1 cellular context compared by ENCODE assay signal in the genomic region with DNA sequence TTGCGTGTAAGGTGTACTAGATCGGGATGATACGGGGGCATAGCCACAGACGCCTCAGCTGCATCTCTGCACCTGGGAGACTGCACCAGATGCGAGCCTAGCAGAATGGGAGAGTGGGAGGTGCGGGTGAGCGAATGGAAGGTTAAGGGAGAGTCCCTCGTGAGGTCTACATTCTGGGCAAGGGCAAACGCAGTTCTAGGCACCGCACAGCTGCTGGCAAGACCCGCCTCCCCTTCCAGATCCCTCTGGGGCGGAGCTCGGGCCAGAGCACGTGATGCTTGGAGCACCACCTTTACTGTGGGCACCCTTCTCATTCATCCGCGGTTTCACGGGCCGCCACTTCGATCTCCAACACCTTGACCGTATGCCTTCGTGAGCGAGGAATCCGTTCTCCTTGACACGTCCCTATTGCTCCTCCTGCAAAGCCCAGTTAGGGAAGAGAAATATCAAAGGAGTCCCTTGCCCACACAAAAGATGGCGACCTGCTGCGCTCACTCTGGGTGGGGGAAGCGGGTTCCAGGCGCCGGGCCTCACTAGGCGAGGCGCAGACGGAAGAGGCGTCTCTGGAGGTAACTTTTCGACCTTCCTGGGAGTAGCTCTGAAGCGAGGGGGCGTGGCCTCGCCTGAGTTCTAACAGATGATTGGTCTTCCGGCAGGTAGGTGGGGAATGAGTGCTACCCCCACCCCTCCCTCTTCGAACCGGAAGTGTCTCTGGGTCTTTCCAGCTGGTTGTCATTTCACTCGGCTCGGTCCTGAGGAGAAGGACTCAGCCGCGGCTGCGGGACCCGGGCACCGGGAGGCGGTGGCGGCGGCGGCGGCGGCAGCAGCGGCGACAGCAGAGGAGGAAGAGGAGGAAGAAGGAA.
TF ChIP-seq lines count a peak whose summit lies in the region.

A gene (plus strand): TSS at position 740 of the 863 bp plus-strand sequence. CDS start 1,385 bp downstream, outside the sequence.

TF ChIP-seq in HEK293, 187 proteins besides CTCF, POLR2A, EP300 and RAD21 (continued from another document and continues in another):
- TF ChIP-seq, protein P1, sequence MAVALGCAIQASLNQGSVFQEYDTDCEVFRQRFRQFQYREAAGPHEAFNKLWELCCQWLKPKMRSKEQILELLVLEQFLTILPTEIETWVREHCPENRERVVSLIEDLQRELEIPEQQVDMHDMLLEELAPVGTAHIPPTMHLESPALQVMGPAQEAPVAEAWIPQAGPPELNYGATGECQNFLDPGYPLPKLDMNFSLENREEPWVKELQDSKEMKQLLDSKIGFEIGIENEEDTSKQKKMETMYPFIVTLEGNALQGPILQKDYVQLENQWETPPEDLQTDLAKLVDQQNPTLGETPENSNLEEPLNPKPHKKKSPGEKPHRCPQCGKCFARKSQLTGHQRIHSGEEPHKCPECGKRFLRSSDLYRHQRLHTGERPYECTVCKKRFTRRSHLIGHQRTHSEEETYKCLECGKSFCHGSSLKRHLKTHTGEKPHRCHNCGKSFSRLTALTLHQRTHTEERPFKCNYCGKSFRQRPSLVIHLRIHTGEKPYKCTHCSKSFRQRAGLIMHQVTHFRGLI (tag by site-specific recombination; IDR thresholded peaks at IDR 0.05), result no peak
- TF ChIP-seq ZNF830 (tag by site-specific recombination; IDR thresholded peaks at IDR 0.05; ENCODE audit: low read depth) (no peak), ZNF843 (tag by site-specific recombination; IDR thresholded peaks at IDR 0.05) (no peak), ZNF266 (tag by site-specific recombination; IDR thresholded peaks at IDR 0.05; ENCODE audit: low read depth) (no peak), SP2 (tag by site-specific recombination; IDR thresholded peaks at IDR 0.05) (peak; percentile 97), KLF16 (tag by site-specific recombination; IDR thresholded peaks at IDR 0.05) (no peak), ZNF48 (tag by site-specific recombination; IDR thresholded peaks at IDR 0.05) (no peak), ZNF146 (tag by site-specific recombination; IDR thresholded peaks at IDR 0.05) (no peak), ZSCAN23 (tag by site-specific recombination; IDR thresholded peaks at IDR 0.05) (no peak), ZNF677 (tag by site-specific recombination; IDR thresholded peaks at IDR 0.05) (no peak), YY1 (tag by site-specific recombination; IDR thresholded peaks at IDR 0.05) (peak; percentile 100), ZNF654 (tag by site-specific recombination; IDR thresholded peaks at IDR 0.05; ENCODE audit: low read depth) (no peak), HOXD13 (CRISPR knock-in tag; IDR thresholded peaks at IDR 0.05; ENCODE audit: borderline replicate concordance) (no peak), ZNF37A (tag by site-specific recombination; IDR thresholded peaks at IDR 0.05) (no peak), ZNF501 (tag by site-specific recombination; IDR thresholded peaks at IDR 0.05) (no peak), ZNF366 (tag by site-specific recombination; conservative IDR thresholded peaks at IDR 0.05) (no peak), ZNF311 (tag by site-specific recombination; IDR thresholded peaks at IDR 0.05; ENCODE audit: borderline replicate concordance) (no peak), SETDB1 (IDR thresholded peaks at IDR 0.05; ENCODE audit: insufficient read length, low read length) (no peak), ZNF140 (tag by site-specific recombination; IDR thresholded peaks at IDR 0.05) (no peak), ZNF274 (IDR thresholded peaks at IDR 0.05; ENCODE audit: low read length) (no peak), ZNF274 (tag by site-specific recombination; IDR thresholded peaks at IDR 0.05; ENCODE audit: borderline replicate concordance) (no peak), ZNF404 (tag by site-specific recombination; IDR thresholded peaks at IDR 0.05) (no peak), ZNF138 (tag by site-specific recombination; IDR thresholded peaks at IDR 0.05; ENCODE audit: borderline replicate concordance) (no peak), ZNF157 (tag by site-specific recombination; IDR thresholded peaks at IDR 0.05) (no peak), SCRT2 (tag by site-specific recombination; IDR thresholded peaks at IDR 0.05) (no peak), ZNF768 (tag by site-specific recombination; IDR thresholded peaks at IDR 0.05) (no peak), ZNF571 (tag by site-specific recombination; IDR thresholded peaks at IDR 0.05) (no peak), ZNF785 (tag by site-specific recombination; IDR thresholded peaks at IDR 0.05) (no peak), ZNF211 (tag by site-specific recombination; IDR thresholded peaks at IDR 0.05; ENCODE audit: low read depth) (no peak), ZFP69B (tag by site-specific recombination; IDR thresholded peaks at IDR 0.05) (peak; percentile 39; the same call in 1 of the 2 replicates), PRDM1 (tag by site-specific recombination; IDR thresholded peaks at IDR 0.05) (peak; percentile 55; the same call in 1 of the 2 replicates), HOXC10 (CRISPR knock-in tag; IDR thresholded peaks at IDR 0.05) (no peak), ZNF561 (tag by site-specific recombination; IDR thresholded peaks at IDR 0.05; ENCODE audit: borderline replicate concordance) (peak; percentile 95), TCF7L2 (IDR thresholded peaks at IDR 0.05; ENCODE audit: borderline replicate concordance, low read depth, low read length) (peak; percentile 37; the same call in 1 of the 2 replicates), ZFHX2 (tag by site-specific recombination; conservative IDR thresholded peaks at IDR 0.05) (no peak; the same call in 1 of the 2 replicates), ZXDB (tag by site-specific recombination; IDR thresholded peaks at IDR 0.05) (peak; percentile 94), ZNF558 (tag by site-specific recombination; IDR thresholded peaks at IDR 0.05) (peak; percentile 18; the same call in 1 of the 2 replicates), ZNF433 (tag by site-specific recombination; IDR thresholded peaks at IDR 0.05; ENCODE audit: low read depth) (no peak), ZNF670 (tag by site-specific recombination; IDR thresholded peaks at IDR 0.05; ENCODE audit: low read depth) (no peak), ZNF792 (tag by site-specific recombination; IDR thresholded peaks at IDR 0.05) (no peak), ZBTB8A (tag by site-specific recombination; IDR thresholded peaks at IDR 0.05) (peak; percentile 91), ZNF394 (tag by site-specific recombination; IDR thresholded peaks at IDR 0.05; ENCODE audit: borderline replicate concordance) (peak; percentile 86), GLI2 (tag by site-specific recombination; IDR thresholded peaks at IDR 0.05; ENCODE audit: borderline replicate concordance, low read depth) (no peak), ZNF660 (tag by site-specific recombination; IDR thresholded peaks at IDR 0.05) (peak; percentile 34), ZSCAN30 (tag by site-specific recombination; IDR thresholded peaks at IDR 0.05) (peak; percentile 94)
- TF ChIP-seq, protein P2, sequence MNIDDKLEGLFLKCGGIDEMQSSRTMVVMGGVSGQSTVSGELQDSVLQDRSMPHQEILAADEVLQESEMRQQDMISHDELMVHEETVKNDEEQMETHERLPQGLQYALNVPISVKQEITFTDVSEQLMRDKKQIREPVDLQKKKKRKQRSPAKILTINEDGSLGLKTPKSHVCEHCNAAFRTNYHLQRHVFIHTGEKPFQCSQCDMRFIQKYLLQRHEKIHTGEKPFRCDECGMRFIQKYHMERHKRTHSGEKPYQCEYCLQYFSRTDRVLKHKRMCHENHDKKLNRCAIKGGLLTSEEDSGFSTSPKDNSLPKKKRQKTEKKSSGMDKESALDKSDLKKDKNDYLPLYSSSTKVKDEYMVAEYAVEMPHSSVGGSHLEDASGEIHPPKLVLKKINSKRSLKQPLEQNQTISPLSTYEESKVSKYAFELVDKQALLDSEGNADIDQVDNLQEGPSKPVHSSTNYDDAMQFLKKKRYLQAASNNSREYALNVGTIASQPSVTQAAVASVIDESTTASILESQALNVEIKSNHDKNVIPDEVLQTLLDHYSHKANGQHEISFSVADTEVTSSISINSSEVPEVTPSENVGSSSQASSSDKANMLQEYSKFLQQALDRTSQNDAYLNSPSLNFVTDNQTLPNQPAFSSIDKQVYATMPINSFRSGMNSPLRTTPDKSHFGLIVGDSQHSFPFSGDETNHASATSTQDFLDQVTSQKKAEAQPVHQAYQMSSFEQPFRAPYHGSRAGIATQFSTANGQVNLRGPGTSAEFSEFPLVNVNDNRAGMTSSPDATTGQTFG (tag by site-specific recombination; IDR thresholded peaks at IDR 0.05; ENCODE audit: borderline replicate concordance), result no peak
- TF ChIP-seq, protein P3, sequence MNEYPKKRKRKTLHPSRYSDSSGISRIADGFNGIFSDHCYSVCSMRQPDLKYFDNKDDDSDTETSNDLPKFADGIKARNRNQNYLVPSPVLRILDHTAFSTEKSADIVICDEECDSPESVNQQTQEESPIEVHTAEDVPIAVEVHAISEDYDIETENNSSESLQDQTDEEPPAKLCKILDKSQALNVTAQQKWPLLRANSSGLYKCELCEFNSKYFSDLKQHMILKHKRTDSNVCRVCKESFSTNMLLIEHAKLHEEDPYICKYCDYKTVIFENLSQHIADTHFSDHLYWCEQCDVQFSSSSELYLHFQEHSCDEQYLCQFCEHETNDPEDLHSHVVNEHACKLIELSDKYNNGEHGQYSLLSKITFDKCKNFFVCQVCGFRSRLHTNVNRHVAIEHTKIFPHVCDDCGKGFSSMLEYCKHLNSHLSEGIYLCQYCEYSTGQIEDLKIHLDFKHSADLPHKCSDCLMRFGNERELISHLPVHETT (tag by site-specific recombination; IDR thresholded peaks at IDR 0.05), result peak; percentile 92; the same call in 1 of the 2 replicates
- TF ChIP-seq, protein P4, sequence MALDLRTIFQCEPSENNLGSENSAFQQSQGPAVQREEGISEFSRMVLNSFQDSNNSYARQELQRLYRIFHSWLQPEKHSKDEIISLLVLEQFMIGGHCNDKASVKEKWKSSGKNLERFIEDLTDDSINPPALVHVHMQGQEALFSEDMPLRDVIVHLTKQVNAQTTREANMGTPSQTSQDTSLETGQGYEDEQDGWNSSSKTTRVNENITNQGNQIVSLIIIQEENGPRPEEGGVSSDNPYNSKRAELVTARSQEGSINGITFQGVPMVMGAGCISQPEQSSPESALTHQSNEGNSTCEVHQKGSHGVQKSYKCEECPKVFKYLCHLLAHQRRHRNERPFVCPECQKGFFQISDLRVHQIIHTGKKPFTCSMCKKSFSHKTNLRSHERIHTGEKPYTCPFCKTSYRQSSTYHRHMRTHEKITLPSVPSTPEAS (tag by site-specific recombination; IDR thresholded peaks at IDR 0.05), result peak; percentile 46; the same call in 1 of the 2 replicates
- TF ChIP-seq, protein P5, sequence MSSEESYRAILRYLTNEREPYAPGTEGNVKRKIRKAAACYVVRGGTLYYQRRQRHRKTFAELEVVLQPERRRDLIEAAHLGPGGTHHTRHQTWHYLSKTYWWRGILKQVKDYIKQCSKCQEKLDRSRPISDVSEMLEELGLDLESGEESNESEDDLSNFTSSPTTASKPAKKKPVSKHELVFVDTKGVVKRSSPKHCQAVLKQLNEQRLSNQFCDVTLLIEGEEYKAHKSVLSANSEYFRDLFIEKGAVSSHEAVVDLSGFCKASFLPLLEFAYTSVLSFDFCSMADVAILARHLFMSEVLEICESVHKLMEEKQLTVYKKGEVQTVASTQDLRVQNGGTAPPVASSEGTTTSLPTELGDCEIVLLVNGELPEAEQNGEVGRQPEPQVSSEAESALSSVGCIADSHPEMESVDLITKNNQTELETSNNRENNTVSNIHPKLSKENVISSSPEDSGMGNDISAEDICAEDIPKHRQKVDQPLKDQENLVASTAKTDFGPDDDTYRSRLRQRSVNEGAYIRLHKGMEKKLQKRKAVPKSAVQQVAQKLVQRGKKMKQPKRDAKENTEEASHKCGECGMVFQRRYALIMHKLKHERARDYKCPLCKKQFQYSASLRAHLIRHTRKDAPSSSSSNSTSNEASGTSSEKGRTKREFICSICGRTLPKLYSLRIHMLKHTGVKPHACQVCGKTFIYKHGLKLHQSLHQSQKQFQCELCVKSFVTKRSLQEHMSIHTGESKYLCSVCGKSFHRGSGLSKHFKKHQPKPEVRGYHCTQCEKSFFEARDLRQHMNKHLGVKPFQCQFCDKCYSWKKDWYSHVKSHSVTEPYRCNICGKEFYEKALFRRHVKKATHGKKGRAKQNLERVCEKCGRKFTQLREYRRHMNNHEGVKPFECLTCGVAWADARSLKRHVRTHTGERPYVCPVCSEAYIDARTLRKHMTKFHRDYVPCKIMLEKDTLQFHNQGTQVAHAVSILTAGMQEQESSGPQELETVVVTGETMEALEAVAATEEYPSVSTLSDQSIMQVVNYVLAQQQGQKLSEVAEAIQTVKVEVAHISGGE (tag by site-specific recombination; conservative IDR thresholded peaks at IDR 0.05; ENCODE audit: low read depth), result peak; percentile 98
- TF ChIP-seq, protein P6, sequence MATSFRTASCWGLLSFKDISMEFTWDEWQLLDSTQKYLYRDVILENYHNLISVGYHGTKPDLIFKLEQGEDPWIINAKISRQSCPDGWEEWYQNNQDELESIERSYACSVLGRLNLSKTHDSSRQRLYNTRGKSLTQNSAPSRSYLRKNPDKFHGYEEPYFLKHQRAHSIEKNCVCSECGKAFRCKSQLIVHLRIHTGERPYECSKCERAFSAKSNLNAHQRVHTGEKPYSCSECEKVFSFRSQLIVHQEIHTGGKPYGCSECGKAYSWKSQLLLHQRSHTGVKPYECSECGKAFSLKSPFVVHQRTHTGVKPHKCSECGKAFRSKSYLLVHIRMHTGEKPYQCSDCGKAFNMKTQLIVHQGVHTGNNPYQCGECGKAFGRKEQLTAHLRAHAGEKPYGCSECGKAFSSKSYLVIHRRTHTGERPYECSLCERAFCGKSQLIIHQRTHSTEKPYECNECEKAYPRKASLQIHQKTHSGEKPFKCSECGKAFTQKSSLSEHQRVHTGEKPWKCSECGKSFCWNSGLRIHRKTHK (tag by site-specific recombination; IDR thresholded peaks at IDR 0.05), result no peak
- TF ChIP-seq, protein P7, sequence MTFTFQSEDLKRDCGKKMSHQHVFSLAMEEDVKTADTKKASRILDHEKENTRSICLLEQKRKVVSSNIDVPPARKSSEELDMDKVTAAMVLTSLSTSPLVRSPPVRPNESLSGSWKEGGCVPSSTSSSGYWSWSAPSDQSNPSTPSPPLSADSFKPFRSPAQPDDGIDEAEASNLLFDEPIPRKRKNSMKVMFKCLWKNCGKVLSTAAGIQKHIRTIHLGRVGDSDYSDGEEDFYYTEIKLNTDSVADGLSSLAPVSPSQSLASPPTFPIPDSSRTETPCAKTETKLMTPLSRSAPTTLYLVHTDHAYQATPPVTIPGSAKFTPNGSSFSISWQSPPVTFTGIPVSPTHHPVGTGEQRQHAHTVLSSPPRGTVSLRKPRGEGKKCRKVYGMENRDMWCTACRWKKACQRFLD (tag by site-specific recombination; IDR thresholded peaks at IDR 0.05), result no peak
